10 cellular contexts compared by ENCODE assay signal in the genomic region with DNA sequence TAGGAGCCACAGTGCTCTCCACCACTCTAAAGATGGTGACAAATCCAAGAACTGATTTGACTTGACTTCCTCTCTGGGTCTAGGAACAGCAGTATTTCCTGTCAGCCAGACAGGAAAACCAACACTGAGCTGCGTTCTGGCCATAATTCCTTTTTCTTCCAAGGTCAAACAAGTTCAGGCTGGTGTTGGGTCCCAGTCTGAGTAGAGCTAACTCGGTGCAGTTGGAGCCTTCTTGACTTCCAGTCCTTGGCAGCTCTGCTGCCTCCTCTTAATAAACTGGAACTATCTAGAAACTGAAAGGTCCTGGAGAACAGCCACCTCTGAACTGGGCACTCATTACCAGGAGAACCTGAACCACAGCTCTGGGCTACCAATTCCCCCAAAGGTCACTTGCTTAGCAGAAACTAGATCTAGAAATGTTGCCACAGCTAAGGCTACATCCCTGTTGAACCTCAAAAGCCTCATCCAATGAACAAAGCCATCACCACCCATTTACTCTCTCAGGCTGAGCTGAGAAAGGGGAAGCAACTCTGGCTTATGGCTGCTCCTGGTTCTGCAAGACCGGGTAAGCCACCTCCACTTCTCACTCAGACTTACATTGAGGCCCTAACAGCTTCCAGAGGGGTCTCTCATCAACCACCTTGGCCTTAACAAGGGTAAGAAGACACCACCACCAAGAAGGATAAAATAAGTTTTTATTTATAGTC. TPM values are rescaled to one million over a fixed set of nuclear protein-coding genes. Genes with fewer than 3 reads are reported as not detected.
DNase-seq lines count a peak whose midpoint lies in the region; ATAC-seq and TF ChIP-seq lines count a peak whose summit lies in the region.
"Had no signal": no experiment of that assay in that cellular context is flagged by ENCODE, and none has a peak within 500 bp of the region (broad histone marks: within the 10 kb centered on the region; RNA-seq: fewer than 3 reads in every experiment).

No MANE protein-coding gene starts in this region.

- H3K9me3 Mint-ChIP-seq in activated naive CD4-positive, alpha-beta T cell treated with anti-CD3 and anti-CD28 coated beads, Interleukin-2, amount 50 U/mL, for 72 hours: no peaks in the 10 kb centered on the region
- no peaks in the 10 kb centered on the region for H3K9me3 Mint-ChIP-seq in activated naive CD8-positive, alpha-beta T cell treated with anti-CD3 and anti-CD28 coated beads, Interleukin-2, amount 50 U/mL, for 24 hours

- WGBS in transverse colon (ENCODE audit: low coverage in 1 of 2), 2 donors: 60% methylated on average over 3 of the region's 3 CpGs; no CpG with 5 or more reads in 1 of the 2 donors

- TF ChIP-seq POLR2A in transverse colon (IDR thresholded peaks at IDR 0.05): no peak

- no peak for TF ChIP-seq EP300 in transverse colon (IDR thresholded peaks at IDR 0.05; ENCODE audit: low read depth)

- intact Hi-C loops in transverse colon (cut with DNase I; ENCODE audit: low total_unique reads): no loop called here

- no peaks in the 10 kb centered on the region for H3K27me3 ChIP-seq in transverse colon

- H3K4me3 Mint-ChIP-seq in activated naive CD8-positive, alpha-beta T cell treated with anti-CD3 and anti-CD28 coated beads, Interleukin-2, amount 50 U/mL, for 24 hours: no peak overlapping the region

- TF ChIP-seq CTCF in transverse colon (IDR thresholded peaks at IDR 0.05): no peak

- H3K4me1 ChIP-seq in transverse colon: peaks cover 27 to 71% (median 48%) of the 10 kb centered on the region in 4 donors

- peak overlapping the region; percentile 75 for H3K27ac ChIP-seq in transverse colon

- peak in 1 of 2 donors; percentile 37 for ATAC-seq in activated naive CD4-positive, alpha-beta T cell treated with anti-CD3 and anti-CD28 coated beads, Interleukin-2, amount 50 U/mL, for 72 hours
- no peak for ATAC-seq in activated naive CD8-positive, alpha-beta T cell treated with anti-CD3 and anti-CD28 coated beads, Interleukin-2, amount 50 U/mL, for 24 hours
- ATAC-seq in left lobe of liver (peak; percentile 30), GM21717 (IDR thresholded peaks at IDR 0.05; ENCODE audit: unreplicated experiment) (no peak)

- H3K27me3 Mint-ChIP-seq in activated naive CD8-positive, alpha-beta T cell treated with anti-CD3 and anti-CD28 coated beads, Interleukin-2, amount 50 U/mL, for 24 hours: no peaks in the 10 kb centered on the region

- DNase-seq in activated naive CD4-positive, alpha-beta T cell treated with anti-CD3 and anti-CD28 coated beads, Interleukin-2, amount 50 U/mL, for 72 hours (ENCODE audit: low spot score in 2 of 2): no peak
- no peak for DNase-seq in activated naive CD4-positive, alpha-beta T cell (lab: John Stamatoyannopoulos, UW)
- no peak for DNase-seq in activated naive CD8-positive, alpha-beta T cell treated with anti-CD3 and anti-CD28 coated beads, Interleukin-2, amount 50 U/mL, for 24 hours
- no peak for DNase-seq in left lobe of liver (ENCODE audit: low spot score)
- no peak for DNase-seq in transverse colon
- DNase-seq in stimulated activated CD4-positive, alpha-beta T cell treated with anti-CD3 and anti-CD28 coated beads, Interleukin-4, amount 100 ng/mL, for 4 hours: no peak
- DNase-seq in DMS79 (lab: John Stamatoyannopoulos, UW): no peak
- DNase-seq: activated gamma-delta T cell treated with Interleukin-2 at 50 U/mL for 16 hours, NCI-H524 had no signal

- in situ Hi-C loops in transverse colon (cut with MboI; ENCODE audit: low pct_ligation_motif_present in 1 of 4, low pct_unique_long_range_greater_than_20kb in 1 of 4, low sequenced_read_pairs in 3 of 4): no loop called here

- peak overlapping the region; percentile 24 to 88 for H3K27ac Mint-ChIP-seq in activated naive CD4-positive, alpha-beta T cell treated with anti-CD3 and anti-CD28 coated beads, Interleukin-2, amount 50 U/mL, for 72 hours
- peak overlapping the region; percentile 36 for H3K27ac Mint-ChIP-seq in activated naive CD8-positive, alpha-beta T cell treated with anti-CD3 and anti-CD28 coated beads, Interleukin-2, amount 50 U/mL, for 24 hours

- peaks cover 16% of the 10 kb centered on the region for H3K4me1 Mint-ChIP-seq in activated naive CD8-positive, alpha-beta T cell treated with anti-CD3 and anti-CD28 coated beads, Interleukin-2, amount 50 U/mL, for 24 hours

- H3K36me3 Mint-ChIP-seq in activated naive CD4-positive, alpha-beta T cell treated with anti-CD3 and anti-CD28 coated beads, Interleukin-2, amount 50 U/mL, for 72 hours: peaks cover 0 to 30% of the 10 kb centered on the region in 2 donors
- H3K36me3 Mint-ChIP-seq in activated naive CD8-positive, alpha-beta T cell treated with anti-CD3 and anti-CD28 coated beads, Interleukin-2, amount 50 U/mL, for 24 hours (ENCODE audit: low read depth): peaks cover 27% of the 10 kb centered on the region

- H3K9me3 ChIP-seq in transverse colon: no peaks in the 10 kb centered on the region

- H3K36me3 ChIP-seq in transverse colon: peaks cover 0 to 19% (median 7%) of the 10 kb centered on the region in 4 donors

- H3K4me3 ChIP-seq in transverse colon: no peak overlapping the region

RNA-seq across cellular contexts. Expression of gene MAX, which starts 27.7 kb away (rescaled TPM):
- total RNA-seq in activated naive CD4-positive, alpha-beta T cell treated with anti-CD3 and anti-CD28 coated beads, Interleukin-2, amount 50 U/mL, for 72 hours: 100 to 1,000 TPM in 1 of 2 donors, 10 to 100 TPM in 1; 84.2 to 107 TPM
- 32.3 TPM for total RNA-seq in left lobe of liver
- 100 to 1,000 TPM in 1 of 4 donors, 10 to 100 TPM in 3; 35.8 to 139 (median 87.0) TPM for total RNA-seq in transverse colon
